ENCODE assay signal across 1 cellular context in the genomic region with DNA sequence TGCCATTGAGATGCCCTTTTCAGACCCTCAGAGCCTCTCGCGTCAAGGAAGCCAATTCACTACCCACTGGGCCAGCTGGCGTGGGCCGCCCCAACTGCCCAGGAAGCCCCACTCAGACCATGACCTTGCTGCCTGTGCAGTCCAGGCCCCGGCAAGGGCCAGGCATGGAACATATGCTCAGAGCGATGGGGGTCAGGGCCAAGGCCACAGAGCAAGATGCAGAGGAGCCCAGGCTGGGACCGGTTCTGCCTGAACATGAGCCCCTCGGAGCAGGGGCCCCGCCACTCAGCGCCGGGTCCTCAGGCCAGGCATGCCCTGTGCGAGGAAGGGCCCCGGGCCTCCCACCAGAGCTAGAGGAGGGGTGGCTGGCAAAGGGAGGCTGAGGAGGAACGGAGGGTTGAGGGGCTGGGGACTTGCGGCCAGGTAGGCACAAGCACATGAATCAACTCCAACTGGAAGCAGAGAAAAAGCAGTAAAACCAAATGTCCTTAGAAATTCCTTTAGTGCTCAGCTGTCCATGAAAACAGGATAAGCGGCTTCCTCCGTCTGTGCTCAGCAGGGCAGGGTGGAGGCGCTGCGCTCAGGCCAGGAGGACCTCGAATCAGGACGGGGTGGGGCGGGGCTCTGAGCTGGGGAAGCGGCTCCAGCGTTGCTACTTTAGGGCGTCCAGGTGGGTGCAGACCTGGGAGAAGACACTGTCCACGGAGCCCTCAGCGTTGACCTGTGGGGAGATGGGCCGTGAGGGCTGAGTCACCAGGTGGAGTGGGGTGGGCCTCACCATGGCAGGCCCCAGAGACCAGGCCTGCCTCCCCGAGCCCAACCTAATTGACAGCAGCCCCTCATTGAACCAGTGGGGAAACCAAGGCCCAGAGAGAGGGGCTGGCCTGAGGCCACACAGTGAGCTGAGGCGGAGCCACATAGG.
A peak's percentile ranks its signal among the peaks of the same experiment; 100 is the strongest.
TF ChIP-seq lines count a peak whose summit lies in the region.

No MANE protein-coding gene starts in this region.

TF ChIP-seq in K562, 482 proteins besides CTCF, POLR2A, EP300 and RAD21:
- TF ChIP-seq, protein P1, sequence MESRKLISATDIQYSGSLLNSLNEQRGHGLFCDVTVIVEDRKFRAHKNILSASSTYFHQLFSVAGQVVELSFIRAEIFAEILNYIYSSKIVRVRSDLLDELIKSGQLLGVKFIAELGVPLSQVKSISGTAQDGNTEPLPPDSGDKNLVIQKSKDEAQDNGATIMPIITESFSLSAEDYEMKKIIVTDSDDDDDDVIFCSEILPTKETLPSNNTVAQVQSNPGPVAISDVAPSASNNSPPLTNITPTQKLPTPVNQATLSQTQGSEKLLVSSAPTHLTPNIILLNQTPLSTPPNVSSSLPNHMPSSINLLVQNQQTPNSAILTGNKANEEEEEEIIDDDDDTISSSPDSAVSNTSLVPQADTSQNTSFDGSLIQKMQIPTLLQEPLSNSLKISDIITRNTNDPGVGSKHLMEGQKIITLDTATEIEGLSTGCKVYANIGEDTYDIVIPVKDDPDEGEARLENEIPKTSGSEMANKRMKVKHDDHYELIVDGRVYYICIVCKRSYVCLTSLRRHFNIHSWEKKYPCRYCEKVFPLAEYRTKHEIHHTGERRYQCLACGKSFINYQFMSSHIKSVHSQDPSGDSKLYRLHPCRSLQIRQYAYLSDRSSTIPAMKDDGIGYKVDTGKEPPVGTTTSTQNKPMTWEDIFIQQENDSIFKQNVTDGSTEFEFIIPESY (CRISPR knock-in tag; IDR thresholded peaks at IDR 0.05) = peak; percentile 49; the same call in 1 of the 2 replicates
- no peak for TF ChIP-seq SP1 (CRISPR knock-in tag; IDR thresholded peaks at IDR 0.05)
- TF ChIP-seq FOXJ3 (CRISPR knock-in tag; IDR thresholded peaks at IDR 0.05) = no peak
- TF ChIP-seq TEAD2 (tag; IDR thresholded peaks at IDR 0.05) = no peak
- TF ChIP-seq ZNF431 (CRISPR knock-in tag; IDR thresholded peaks at IDR 0.05) = no peak
